Comparison of ENCODE assay signal across 8 cellular contexts in the genomic region with DNA sequence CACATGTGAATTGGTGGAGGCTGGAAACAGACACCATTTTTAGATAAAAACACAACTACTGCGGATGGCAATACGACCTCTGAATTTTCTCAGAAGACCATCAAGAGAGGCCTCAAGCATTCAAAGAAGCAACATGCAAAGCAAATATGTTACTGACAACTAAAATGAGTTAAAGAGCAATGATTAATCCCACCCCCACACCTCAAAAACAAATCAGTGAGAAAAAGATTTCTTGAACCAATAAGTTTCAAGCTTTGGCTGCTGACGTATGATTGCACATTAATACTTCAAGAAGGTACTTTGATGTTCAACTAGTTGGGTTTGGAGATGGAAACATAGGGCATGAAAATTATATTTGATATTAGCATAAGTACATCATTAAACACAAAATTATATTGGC. TPM values are rescaled to one million over a fixed set of nuclear protein-coding genes. Genes with fewer than 3 reads are reported as not detected.
A peak's percentile ranks its signal among the peaks of the same experiment; 100 is the strongest.
DNase-seq lines count a peak whose midpoint lies in the region; ATAC-seq and TF ChIP-seq lines count a peak whose summit lies in the region.

No MANE protein-coding gene starts in this region.

- H3K4me3 ChIP-seq in MG63 = peak overlapping the region; percentile 94

- H3K27me3 Mint-ChIP-seq in CD14-positive monocyte (ENCODE audit: low read depth in 3 of 3) (peaks cover 0 to 4% (median 0%) of the 10 kb centered on the region in 3 donors), neural crest cell (ENCODE audit: low read depth) (no peaks in the 10 kb centered on the region)
- no peaks in the 10 kb centered on the region for H3K27me3 Mint-ChIP-seq in dendritic cell treated with granulocyte-macrophage colony-stimulating factor and Interleukin-4, amounts not matched to agents 40 ng/mL and 50 ng/mL, for 4 days

- no peaks in the 10 kb centered on the region for H3K9me3 Mint-ChIP-seq in CD14-positive monocyte
- H3K9me3 Mint-ChIP-seq in dendritic cell treated with granulocyte-macrophage colony-stimulating factor and Interleukin-4, amounts not matched to agents 40 ng/mL and 50 ng/mL, for 4 days = no peaks in the 10 kb centered on the region
- no peaks in the 10 kb centered on the region for H3K9me3 Mint-ChIP-seq in neural crest cell

- H3K36me3 ChIP-seq in MG63 = peaks cover 3% of the 10 kb centered on the region; the same call in 1 of the 2 replicates

- no peaks in the 10 kb centered on the region for H3K27me3 ChIP-seq in MG63

- no peaks in the 10 kb centered on the region for H3K9me3 ChIP-seq in MG63

- H3K36me3 Mint-ChIP-seq in CD14-positive monocyte (peaks cover 6 to 14% of the 10 kb centered on the region in 2 donors), neural crest cell (ENCODE audit: low read depth) (no peaks in the 10 kb centered on the region)
- H3K36me3 Mint-ChIP-seq in dendritic cell treated with granulocyte-macrophage colony-stimulating factor and Interleukin-4, amounts not matched to agents 40 ng/mL and 50 ng/mL, for 4 days (ENCODE audit: low read depth) = peaks cover 29% of the 10 kb centered on the region

- no peak for ATAC-seq in HG03139 (IDR thresholded peaks at IDR 0.05; ENCODE audit: unreplicated experiment)

- DNase-seq in CD14-positive monocyte (ENCODE audit: low spot score) (no peak), MG63 (no peak), neural crest cell (ENCODE audit: low read depth, low spot score) (no peak), pons (ENCODE audit: low spot score) (no peak), GM10266 (ENCODE audit: extremely low spot score) (no peak), HT-29 (ENCODE audit: low spot score) (no peak)

- no peak for TF ChIP-seq CTCF in CD14-positive monocyte (IDR thresholded peaks at IDR 0.05)
- TF ChIP-seq CTCF in neural crest cell (conservative IDR thresholded peaks at IDR 0.05) = no peak
- TF ChIP-seq CTCF in GM10266 (IDR thresholded peaks at IDR 0.05; ENCODE audit: control insufficient read depth, insufficient read depth, low read depth, missing control alignments) = no peak

- peaks cover 35% of the 10 kb centered on the region for H3K4me1 Mint-ChIP-seq in CD14-positive monocyte
- H3K4me1 Mint-ChIP-seq in dendritic cell treated with granulocyte-macrophage colony-stimulating factor and Interleukin-4, amounts not matched to agents 40 ng/mL and 50 ng/mL, for 4 days (ENCODE audit: low read depth) = peaks cover 41% of the 10 kb centered on the region
- H3K4me1 Mint-ChIP-seq in neural crest cell = peaks cover 33% of the 10 kb centered on the region

- intact Hi-C loops in CD14-positive monocyte (cut with micrococcal nuclease) = no loop called here
- intact Hi-C loops in dendritic cell treated with granulocyte-macrophage colony-stimulating factor and Interleukin-4, amounts not matched to agents 40 ng/mL and 50 ng/mL, for 4 days (cut with micrococcal nuclease) = no loop called here

- peak overlapping the region in 3 of 7 donors; percentile 13 to 100 (median 99) for H3K27ac Mint-ChIP-seq in CD14-positive monocyte
- H3K27ac Mint-ChIP-seq in dendritic cell treated with granulocyte-macrophage colony-stimulating factor and Interleukin-4, amounts not matched to agents 40 ng/mL and 50 ng/mL, for 4 days = peak overlapping the region; percentile 95
- H3K27ac Mint-ChIP-seq in neural crest cell (ENCODE audit: unreplicated experiment) = no peak overlapping the region

- H3K4me3 Mint-ChIP-seq in CD14-positive monocyte (peak overlapping the region; percentile 25 to 99), neural crest cell (peak overlapping the region; percentile 98)
- H3K4me3 Mint-ChIP-seq in dendritic cell treated with granulocyte-macrophage colony-stimulating factor and Interleukin-4, amounts not matched to agents 40 ng/mL and 50 ng/mL, for 4 days = peak overlapping the region; percentile 86

RNA-seq across cellular contexts. Expression of a gene that starts 1.0 kb away (rescaled TPM):
- polyA plus RNA-seq in CD14-positive monocyte = 1 to 10 TPM; 6.4 to 9.2 TPM
- 13.0 and 20.7 TPM in 2 replicates for total RNA-seq in MG63 (2014; rRNA removed; shearing (Covaris generic); ENCODE audit: low replicate concordance)
- total RNA-seq in neural crest cell = 16.9 and 19.2 TPM in 2 replicates
- total RNA-seq in HT-29 (2014; rRNA removed; shearing (Covaris generic)) = 3.8 and 4.4 TPM in 2 replicates

RNA-seq across cellular contexts. Expression of a gene that starts 1.1 kb away (rescaled TPM):
- polyA plus RNA-seq in CD14-positive monocyte = 1 to 10 TPM; 3.0 to 3.3 TPM
- total RNA-seq in MG63 (2014; rRNA removed; shearing (Covaris generic); ENCODE audit: low replicate concordance) = 12.0 and 12.5 TPM in 2 replicates
- total RNA-seq in neural crest cell = 12.1 and 13.1 TPM in 2 replicates
- 3.3 and 3.5 TPM in 2 replicates for total RNA-seq in HT-29 (2014; rRNA removed; shearing (Covaris generic))

RNA-seq across cellular contexts. Expression of a gene that starts 37.7 kb away (rescaled TPM):
- polyA plus RNA-seq in CD14-positive monocyte = not detected
- total RNA-seq in MG63 (2014; rRNA removed; shearing (Covaris generic); ENCODE audit: low replicate concordance) = 1.6 TPM in 1 of 2 replicates, not detected in the other
- not detected in 2 replicates for total RNA-seq in neural crest cell
- not detected in 2 replicates for total RNA-seq in HT-29 (2014; rRNA removed; shearing (Covaris generic))
